In the genomic region with DNA sequence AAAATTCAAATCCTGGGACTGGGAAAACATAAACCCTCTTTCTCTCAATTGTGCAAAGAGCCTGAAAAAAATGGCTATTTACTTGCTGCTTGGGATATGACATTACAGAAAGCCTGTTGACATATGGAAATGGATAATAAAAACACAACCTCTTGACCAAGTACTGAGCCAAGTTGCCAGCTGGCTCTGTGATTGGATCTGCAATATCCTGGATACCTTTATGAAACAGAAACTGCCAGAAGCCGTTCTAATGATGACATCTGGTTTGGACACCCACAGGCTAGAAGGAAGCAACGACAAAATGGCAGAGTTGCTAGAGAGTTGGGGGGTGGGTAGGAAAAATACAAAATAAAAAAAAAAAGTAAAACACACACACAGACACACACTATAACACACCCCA, we compare ENCODE assay signal across 34 cellular contexts.
DNase-seq lines count a peak whose midpoint lies in the region; ATAC-seq, FAIRE-seq and TF ChIP-seq lines count a peak whose summit lies in the region.
"Had no signal": no experiment of that assay in that cellular context is flagged by ENCODE, and none has a peak within 500 bp of the region (broad histone marks: within the 10 kb centered on the region; RNA-seq: fewer than 3 reads in every experiment).

No MANE protein-coding gene starts in this region.

- no peaks in the 10 kb centered on the region for H3K36me3 Mint-ChIP-seq in naive thymus-derived CD4-positive, alpha-beta T cell
- no peaks in the 10 kb centered on the region for H3K36me3 Mint-ChIP-seq in progenitor cell of endocrine pancreas (ENCODE audit: insufficient read depth)
- H3K36me3 Mint-ChIP-seq: CD8-positive, alpha-beta T cell had no signal

- H3K27ac Mint-ChIP-seq in naive thymus-derived CD4-positive, alpha-beta T cell: no peak overlapping the region
- no peak overlapping the region for H3K27ac Mint-ChIP-seq in progenitor cell of endocrine pancreas
- H3K27ac Mint-ChIP-seq: activated CD4-positive, alpha-beta memory T cell treated with anti-CD3 and anti-CD28 coated beads, Interleukin-2, amount 10 ng/mL, durations not matched to agents 7 days and 5 days; activated naive CD8-positive, alpha-beta T cell treated with anti-CD3 and anti-CD28 coated beads, Interleukin-2, amount 50 U/mL, for 24 hours; CD8-positive, alpha-beta T cell had no signal

- intact Hi-C loops in endothelial cell of umbilical vein (cut with micrococcal nuclease): no loop called here
- intact Hi-C loops in naive thymus-derived CD4-positive, alpha-beta T cell (cut with micrococcal nuclease): no loop called here
- intact Hi-C loops in Right ventricle myocardium superior (cut with DNase I): no loop called here

- CTCF ChIA-PET in endothelial cell of umbilical vein (lab: Charles Lee): no interaction called here
- CTCF ChIA-PET in naive thymus-derived CD4-positive, alpha-beta T cell (lab: Charles Lee): no interaction called here

- no peak overlapping the region for H2AFZ ChIP-seq in endothelial cell of umbilical vein (ENCODE audit: low read depth, low read length)
- H2AFZ ChIP-seq: PC-9 had no signal

- H3K36me3 ChIP-seq in endothelial cell of umbilical vein (ENCODE audit: control insufficient read depth in 2 of 2, extremely low read depth in 1 of 2, insufficient read depth in 2 of 2, low read length in 2 of 2): no peaks in the 10 kb centered on the region
- H3K36me3 ChIP-seq in naive thymus-derived CD4-positive, alpha-beta T cell (ENCODE audit: control insufficient read depth in 2 of 3, insufficient read depth in 3 of 3, low read length in 3 of 3): no peaks in the 10 kb centered on the region
- H3K36me3 ChIP-seq: right atrium auricular region, uterus had no signal

- no peak for ATAC-seq in naive thymus-derived CD4-positive, alpha-beta T cell
- ATAC-seq in Right ventricle myocardium superior (ENCODE audit: poor library complexity): no peak
- ATAC-seq: activated naive CD8-positive, alpha-beta T cell treated with anti-CD3 and anti-CD28 coated beads, Interleukin-2, amount 50 U/mL, for 24 hours; CD8-positive, alpha-beta T cell; HepG2; left ventricle myocardium superior; Right ventricle myocardium inferior; stimulated activated naive CD8-positive, alpha-beta T cell treated with anti-CD3 and anti-CD28 coated beads, Interleukin-15, Interleukin-2, amounts not matched to agents 100 U/mL and 50 U/mL, for 24 hours had no signal

- TF ChIP-seq CTCF in endothelial cell of umbilical vein (IDR thresholded peaks at IDR 0.05; ENCODE audit: extremely low read depth in 1 of 2, insufficient read depth in 1 of 2, low read depth in 1 of 2, low read length in 2 of 2) (no peak), progenitor cell of endocrine pancreas (IDR thresholded peaks at IDR 0.05; ENCODE audit: unreplicated experiment) (no peak)

- H3K4me1 Mint-ChIP-seq in naive thymus-derived CD4-positive, alpha-beta T cell: no peaks in the 10 kb centered on the region
- peaks cover 2% of the 10 kb centered on the region for H3K4me1 Mint-ChIP-seq in progenitor cell of endocrine pancreas (ENCODE audit: low read depth)
- H3K4me1 Mint-ChIP-seq: activated CD4-positive, alpha-beta memory T cell treated with anti-CD3 and anti-CD28 coated beads, Interleukin-2, amount 10 ng/mL, durations not matched to agents 7 days and 5 days; activated naive CD8-positive, alpha-beta T cell treated with anti-CD3 and anti-CD28 coated beads, Interleukin-2, amount 50 U/mL, for 24 hours had no signal

- no peaks in the 10 kb centered on the region for H3K27me3 ChIP-seq in endothelial cell of umbilical vein (ENCODE audit: control insufficient read depth in 2 of 2, insufficient read depth in 2 of 2, low read length in 2 of 2)
- no peaks in the 10 kb centered on the region for H3K27me3 ChIP-seq in naive thymus-derived CD4-positive, alpha-beta T cell (ENCODE audit: control insufficient read depth in 2 of 2, insufficient read depth in 2 of 2, low read length in 2 of 2)
- H3K27me3 ChIP-seq: right atrium auricular region, testis, uterus had no signal

- FAIRE-seq in endothelial cell of umbilical vein (lab: Jason Lieb, UNC): no peak
- FAIRE-seq: astrocyte, GM12892, HepG2 had no signal

- no peak overlapping the region for H3K4me3 Mint-ChIP-seq in naive thymus-derived CD4-positive, alpha-beta T cell
- H3K4me3 Mint-ChIP-seq in progenitor cell of endocrine pancreas (ENCODE audit: low read depth): no peak overlapping the region
- H3K4me3 Mint-ChIP-seq: activated CD4-positive, alpha-beta memory T cell treated with anti-CD3 and anti-CD28 coated beads, Interleukin-2, amount 10 ng/mL, durations not matched to agents 7 days and 5 days; activated naive CD8-positive, alpha-beta T cell treated with anti-CD3 and anti-CD28 coated beads, Interleukin-2, amount 50 U/mL, for 24 hours; CD8-positive, alpha-beta T cell; H9 had no signal

- TF ChIP-seq POLR2A in endothelial cell of umbilical vein (IDR thresholded peaks at IDR 0.05; ENCODE audit: low read depth, low read length): no peak

- peaks cover 0 to 7% (median 0%) of the 10 kb centered on the region in 11 donors for H3K9me3 Mint-ChIP-seq in naive thymus-derived CD4-positive, alpha-beta T cell
- H3K9me3 Mint-ChIP-seq in progenitor cell of endocrine pancreas (ENCODE audit: low read depth): peaks cover 5% of the 10 kb centered on the region
- H3K9me3 Mint-ChIP-seq: H9 had no signal

- H3K9ac ChIP-seq in endothelial cell of umbilical vein (replicated peaks; ENCODE audit: extremely low read depth, insufficient read depth, low read length): no peak overlapping the region

- DNase-seq in DMS 273 treated with DMSO at 0.1 percent for 48 hours (lab: John Stamatoyannopoulos, UW) (peak; percentile 53), NCI-H1105 (lab: John Stamatoyannopoulos, UW) (peak; percentile 19), NCI-H524 (lab: John Stamatoyannopoulos, UW) (peak; percentile 64 to 87), endothelial cell of umbilical vein (ENCODE audit: low read depth, low spot score) (peak; percentile 28), progenitor cell of endocrine pancreas (ENCODE audit: low spot score, unreplicated experiment) (no peak), Right ventricle myocardium superior (no peak)
- no peak for DNase-seq in activated CD4-positive, alpha-beta T cell treated with anti-CD3 and anti-CD28 coated beads for 48 hours
- no peak for DNase-seq in naive thymus-derived CD4-positive, alpha-beta T cell
- DNase-seq: activated CD4-positive, alpha-beta memory T cell treated with anti-CD3 and anti-CD28 coated beads, Interleukin-2, amount 10 ng/mL, durations not matched to agents 7 days and 5 days; activated CD4-positive, CD25-positive, alpha-beta regulatory T cell treated with anti-CD3 and anti-CD28 coated beads, Interleukin-2, amount 50 U/mL, for 72 hours; activated CD8-positive, alpha-beta memory T cell treated with anti-CD3 and anti-CD28 coated beads, Interleukin-2, amount 50 U/mL, for 4 hours; activated naive CD4-positive, alpha-beta T cell; activated naive CD8-positive, alpha-beta T cell treated with anti-CD3 and anti-CD28 coated beads, Interleukin-2, amount 50 U/mL, for 24 hours; AML-193; CD8-positive, alpha-beta T cell; effector memory CD4-positive, alpha-beta T cell; H9; Karpas-422; left ventricle myocardium superior; mesendoderm; NCI-H2227 treated with DMSO at 0.1 percent for 48 hours; NK-92 treated with Interleukin-12 subunit alpha and Interleukin-12 subunit beta, amount 100 ng/mL, for 24 hours; PC-9; stimulated activated CD4-positive, alpha-beta T cell treated with anti-CD3 and anti-CD28 coated beads, Interleukin-1b, Interleukin-23, amount 100 ng/mL, for 48 hours; stimulated activated naive CD8-positive, alpha-beta T cell treated with anti-CD3 and anti-CD28 coated beads, Interleukin-15, Interleukin-2, amounts not matched to agents 100 U/mL and 50 U/mL, for 24 hours; testis; uterus had no signal

- H3K79me2 ChIP-seq in endothelial cell of umbilical vein (ENCODE audit: control insufficient read depth, insufficient read depth, low read length): no peaks in the 10 kb centered on the region

- H3K27me3 Mint-ChIP-seq in naive thymus-derived CD4-positive, alpha-beta T cell: no peaks in the 10 kb centered on the region
- no peaks in the 10 kb centered on the region for H3K27me3 Mint-ChIP-seq in progenitor cell of endocrine pancreas
- H3K27me3 Mint-ChIP-seq: activated CD4-positive, alpha-beta memory T cell treated with anti-CD3 and anti-CD28 coated beads, Interleukin-2, amount 10 ng/mL, durations not matched to agents 7 days and 5 days; activated naive CD8-positive, alpha-beta T cell treated with anti-CD3 and anti-CD28 coated beads, Interleukin-2, amount 50 U/mL, for 24 hours had no signal

- H3K27ac ChIP-seq in endothelial cell of umbilical vein (ENCODE audit: insufficient read depth, low read depth, low read length): no peak overlapping the region
- H3K27ac ChIP-seq in naive thymus-derived CD4-positive, alpha-beta T cell (ENCODE audit: low read depth, low read length): no peak overlapping the region
- H3K27ac ChIP-seq: coronary artery, PC-9, right atrium auricular region, testis, uterus had no signal

- POLR2A ChIA-PET in endothelial cell of umbilical vein (lab: Charles Lee): no interaction called here
- POLR2A ChIA-PET in naive thymus-derived CD4-positive, alpha-beta T cell (lab: Charles Lee): no interaction called here

- no peaks in the 10 kb centered on the region for H3K9me3 ChIP-seq in endothelial cell of umbilical vein (replicated peaks; ENCODE audit: control insufficient read depth, insufficient read depth, low read length)
- no peaks in the 10 kb centered on the region for H3K9me3 ChIP-seq in naive thymus-derived CD4-positive, alpha-beta T cell (ENCODE audit: control insufficient read depth in 2 of 3, low read length in 3 of 3)
- H3K9me3 ChIP-seq: right atrium auricular region, testis, uterus had no signal

- no TSS peak for BruUV-seq in endothelial cell of umbilical vein (replicated peaks; lab: Mats Ljungman, UMichigan)

- no peak overlapping the region for H3K4me3 ChIP-seq in endothelial cell of umbilical vein (replicated peaks in 1 of 3; ENCODE audit: insufficient read depth in 1 of 3, low read depth in 1 of 3, low read length in 3 of 3)
- no peak overlapping the region for H3K4me3 ChIP-seq in naive thymus-derived CD4-positive, alpha-beta T cell (ENCODE audit: low read length)
- H3K4me3 ChIP-seq: coronary artery, PC-9, right atrium auricular region, smooth muscle cell, testis, uterus had no signal

- no peak overlapping the region for H3K4me2 ChIP-seq in endothelial cell of umbilical vein (ENCODE audit: insufficient read depth, low read length)
- H3K4me2 ChIP-seq: PC-9, smooth muscle cell had no signal

- H4K20me1 ChIP-seq in endothelial cell of umbilical vein (replicated peaks; ENCODE audit: control insufficient read depth, extremely low read depth, insufficient read depth, low read length): no peaks in the 10 kb centered on the region

- no peaks in the 10 kb centered on the region for H3K4me1 ChIP-seq in endothelial cell of umbilical vein (ENCODE audit: control insufficient read depth, extremely low read depth, insufficient read depth, low read length)
- H3K4me1 ChIP-seq in naive thymus-derived CD4-positive, alpha-beta T cell (ENCODE audit: control insufficient read depth in 2 of 2, insufficient read depth in 2 of 2, low read length in 2 of 2): no peaks in the 10 kb centered on the region
- H3K4me1 ChIP-seq: right atrium auricular region, testis, uterus had no signal

- no peaks in the 10 kb centered on the region for H3K9me1 ChIP-seq in endothelial cell of umbilical vein (replicated peaks; ENCODE audit: control insufficient read depth, extremely low read depth, insufficient read depth, low read length)

- dilution Hi-C loops in endothelial cell of umbilical vein (cut with MboI; ENCODE audit: extremely low pct_ligation_motif_present, low sequenced_read_pairs): no loop called here

Comparison
In these comparisons a context has a peak if more than half of its experiments do, and no peak if none do; other contexts are left out.
1. DNase-seq: peak in DMS 273 treated with DMSO at 0.1 percent for 48 hours (single experiment), NCI-H1105 (single experiment), NCI-H524 (2 of 2) and endothelial cell of umbilical vein (single experiment); none in activated CD4-positive, alpha-beta T cell treated with anti-CD3 and anti-CD28 coated beads for 48 hours (single experiment), naive thymus-derived CD4-positive, alpha-beta T cell (0 of 9), progenitor cell of endocrine pancreas (single experiment) and Right ventricle myocardium superior (single experiment).